Comparison of ENCODE assay signal across 14 cellular contexts in genomic region chr11:76551400-76551799, GRCh38.
A peak's percentile ranks its signal among the peaks of the same experiment; 100 is the strongest.
DNase-seq lines count a peak whose midpoint lies in the region; ATAC-seq and TF ChIP-seq lines count a peak whose summit lies in the region.
"Had no signal": no experiment of that assay in that cellular context is flagged by ENCODE, and none has a peak within 500 bp of the region (broad histone marks: within the 10 kb centered on the region; RNA-seq: fewer than 3 reads in every experiment).

No MANE protein-coding gene starts in this region.

- H3K27me3 ChIP-seq in left ventricle myocardium inferior (ENCODE audit: low read depth) (no peaks in the 10 kb centered on the region), SK-N-SH (ENCODE audit: insufficient read depth) (no peaks in the 10 kb centered on the region), thyroid gland (no peaks in the 10 kb centered on the region)
- H3K27me3 ChIP-seq: gastrocnemius medialis, MG63 had no signal

- H3K4me1 ChIP-seq in left ventricle myocardium inferior (no peaks in the 10 kb centered on the region), SK-N-SH (ENCODE audit: control insufficient read depth in 1 of 2, insufficient read depth in 2 of 2, low read depth in 1 of 2, low read length in 1 of 2) (no peaks in the 10 kb centered on the region; a peak in 2 of 4 replicates), thyroid gland (no peaks in the 10 kb centered on the region)
- H3K4me1 ChIP-seq: gastrocnemius medialis had no signal

- TF ChIP-seq EP300 in SK-N-SH (IDR thresholded peaks at IDR 0.05; ENCODE audit: borderline replicate concordance in 1 of 2, low read depth in 1 of 2, low read length in 1 of 2), result no peak

- H3K4me3 ChIP-seq in left ventricle myocardium inferior (no peak overlapping the region), SK-N-SH (ENCODE audit: low read depth in 2 of 2, low read length in 1 of 2) (no peak overlapping the region), fibroblast of pulmonary artery (replicated peaks; ENCODE audit: low read depth, low read length) (no peak overlapping the region), thyroid gland (replicated peaks in 1 of 3) (no peak overlapping the region)
- H3K4me3 ChIP-seq: gastrocnemius medialis, MG63, SK-N-MC had no signal

- peaks cover 16% of the 10 kb centered on the region for H3K36me3 ChIP-seq in left ventricle myocardium inferior
- peaks cover 0 to 36% of the 10 kb centered on the region in 2 experiments for H3K36me3 ChIP-seq in SK-N-SH (replicated peaks in 1 of 2; ENCODE audit: control insufficient read depth in 1 of 2, insufficient read depth in 2 of 2, low read length in 1 of 2)
- H3K36me3 ChIP-seq in thyroid gland, result peaks cover 0 to under 1% of the 10 kb centered on the region in 2 donors

- TF ChIP-seq POLR2A in thyroid gland (IDR thresholded peaks at IDR 0.05), result no peak

- no peak overlapping the region for H3K9ac ChIP-seq in SK-N-SH

- no peaks in the 10 kb centered on the region for H3K79me2 ChIP-seq in SK-N-SH (ENCODE audit: insufficient read depth)

- POLR2A ChIA-PET in SK-N-SH (lab: Yijun Ruan, JAX), result no interaction called here

- no peaks in the 10 kb centered on the region for H3K9me3 ChIP-seq in left ventricle myocardium inferior (replicated peaks)
- no peaks in the 10 kb centered on the region for H3K9me3 ChIP-seq in SK-N-SH
- H3K9me3 ChIP-seq in thyroid gland, result no peaks in the 10 kb centered on the region
- H3K9me3 ChIP-seq: gastrocnemius medialis, MG63 had no signal

- no peaks in the 10 kb centered on the region for H3F3A ChIP-seq in SK-N-SH (replicated peaks; ENCODE audit: insufficient read depth)

- CTCF ChIA-PET in SK-N-SH (lab: Yijun Ruan, JAX), result interaction anchor here (0.7 kb wide), 1 partner anchor 194 kb away, joined by 3 read pairs; no protein-coding TSS in a partner anchor

- WGBS in SK-N-SH (ENCODE audit: low lambda C conversion rate), result 82% methylated on average over 2 of the region's 2 CpGs
- WGBS in thyroid gland, 2 donors, result 72 to 78% methylated on average over 2 of the region's 2 CpGs

- no peaks in the 10 kb centered on the region for H4K20me1 ChIP-seq in SK-N-SH (ENCODE audit: insufficient read depth)

- no peaks in the 10 kb centered on the region for H3K9me2 ChIP-seq in SK-N-SH

- no peak for DNase-seq in left ventricle myocardium inferior
- DNase-seq in cardiac septum (ENCODE audit: low spot score), result no peak
- no peak for DNase-seq in SK-N-SH
- peak; percentile 35 for DNase-seq in fibroblast of pulmonary artery (ENCODE audit: low read depth)
- no peak for DNase-seq in thyroid gland
- DNase-seq in posterior vena cava (ENCODE audit: low spot score), result no peak
- DNase-seq in DMS 273 (lab: John Stamatoyannopoulos, UW; ENCODE audit: unreplicated experiment), result no peak
- DNase-seq: gastrocnemius medialis; MG63; NCI-H524 treated with DMSO at 0.1 percent for 48 hours; nephron progenitor cell; stimulated activated CD4-positive, alpha-beta T cell treated with anti-CD3 and anti-CD28 coated beads, Interleukin-12 subunit alpha, Interleukin-12 subunit beta, amount 100 ng/mL, for 4 hours had no signal

- H3K4me2 ChIP-seq in SK-N-SH, result no peak overlapping the region

- no peak overlapping the region for H2AFZ ChIP-seq in SK-N-SH (ENCODE audit: low read depth)

- no peak for ATAC-seq in HG02678 (IDR thresholded peaks at IDR 0.05; ENCODE audit: unreplicated experiment)
- ATAC-seq: gastrocnemius medialis had no signal

- intact Hi-C loops in left ventricle myocardium inferior (cut with micrococcal nuclease) (no loop called here), cardiac septum (cut with DNase I) (loop anchor here (5.0 kb wide), 1 partner anchor 131 kb away; no protein-coding TSS in a partner anchor), thyroid gland (cut with DNase I) (loop anchor here (10.0 kb wide), 1 partner anchor 133 kb away; no protein-coding TSS in a partner anchor), posterior vena cava (cut with DNase I) (no loop called here)

- TF ChIP-seq CTCF in left ventricle myocardium inferior (IDR thresholded peaks at IDR 0.05; ENCODE audit: borderline replicate concordance), result peak; percentile 57
- peak; percentile 54 for TF ChIP-seq CTCF in SK-N-SH (IDR thresholded peaks at IDR 0.05)
- peak; percentile 30 for TF ChIP-seq CTCF in fibroblast of pulmonary artery (IDR thresholded peaks at IDR 0.05; ENCODE audit: low read length, missing control alignments)
- peak in 3 of 6 experiments; percentile 9 to 24 (median 9) for TF ChIP-seq CTCF in thyroid gland (IDR thresholded peaks at IDR 0.05)

- H3K27ac ChIP-seq in left ventricle myocardium inferior (replicated peaks) (no peak overlapping the region), SK-N-SH (ENCODE audit: low read depth in 2 of 2, low read length in 1 of 2) (no peak overlapping the region), thyroid gland (no peak overlapping the region)
- H3K27ac ChIP-seq: gastrocnemius medialis, SK-N-MC had no signal

- peak; percentile 56 for TF ChIP-seq RAD21 in SK-N-SH (IDR thresholded peaks at IDR 0.05; ENCODE audit: low read length)

TF ChIP-seq in SK-N-SH, 30 proteins besides CTCF, POLR2A, EP300 and RAD21:
- TF ChIP-seq RCOR1 (IDR thresholded peaks at IDR 0.05; ENCODE audit: low read length) (no peak), SMC3 (IDR thresholded peaks at IDR 0.05; ENCODE audit: low read depth, low read length) (peak; percentile 23; the same call in 1 of the 2 replicates), MXI1 (IDR thresholded peaks at IDR 0.05; ENCODE audit: low read depth, low read length) (no peak), MAX (IDR thresholded peaks at IDR 0.05; ENCODE audit: low read depth) (no peak)

Comparison
In these comparisons a context has a peak if more than half of its experiments do, and no peak if none do; other contexts are left out.
1. intact Hi-C loops: an anchor here in cardiac septum (5.0 kb wide) and thyroid gland (10.0 kb wide); none called in left ventricle myocardium inferior and posterior vena cava.